ENCODE assay signal across 21 cellular contexts in the genomic region with DNA sequence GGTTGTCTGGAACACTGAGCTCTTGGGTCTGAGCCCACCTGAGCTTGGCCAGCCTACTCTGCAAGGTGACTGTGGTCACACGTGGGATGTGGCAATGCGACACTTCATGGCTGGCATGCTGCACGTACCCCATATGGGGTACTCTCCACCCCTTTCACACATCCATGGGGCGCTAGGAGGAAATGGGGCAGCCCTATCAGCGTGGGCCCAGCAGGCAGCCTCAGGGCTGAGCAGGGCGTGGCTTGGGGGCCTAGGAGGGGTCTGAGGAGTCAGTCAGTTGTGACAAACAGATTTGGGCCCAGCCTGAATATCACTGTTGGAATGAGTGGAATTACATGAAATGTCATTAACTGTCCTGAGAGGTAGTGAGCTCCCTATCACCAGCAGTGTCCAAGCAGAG.
"Had no signal": no experiment of that assay in that cellular context is flagged by ENCODE, and none has a peak within 500 bp of the region (broad histone marks: within the 10 kb centered on the region; RNA-seq: fewer than 3 reads in every experiment).

No MANE protein-coding gene starts in this region.

- H3K4me2 ChIP-seq: hepatocyte, smooth muscle cell had no signal

- H2AFZ ChIP-seq: hepatocyte had no signal

- DNase-seq: heart right ventricle; islet precursor cell; left ventricle myocardium inferior; naive thymus-derived CD8-positive, alpha-beta T cell; occipital lobe; ovary; sigmoid colon; stimulated activated CD4-positive, alpha-beta T cell treated with anti-CD3 and anti-CD28 coated beads, Interleukin-2, amount 100 ng/mL, for 24 hours; stimulated activated CD4-positive, alpha-beta T cell treated with anti-CD3 and anti-CD28 coated beads, Interleukin-4, amount 100 ng/mL, for 1 hour; stimulated activated naive B cell treated with anti-CD40 and anti-IgM and Interleukin-4, amounts not matched to agents 10 μg/mL and 1 μg/mL and 100 μg/mL, for 72 hours; stimulated activated naive CD8-positive, alpha-beta T cell treated with anti-CD3 and anti-CD28 coated beads, Interleukin-15, Interleukin-2, amounts not matched to agents 100 U/mL and 50 U/mL, for 24 hours; stomach; testis; thyroid gland; transverse colon; upper lobe of right lung had no signal

- H3K27ac ChIP-seq: heart right ventricle, hepatocyte, left ventricle myocardium inferior, neutrophil, ovary, right atrium auricular region, sigmoid colon, stomach, testis, thyroid gland, transverse colon, upper lobe of right lung had no signal

- ATAC-seq: heart right ventricle; naive thymus-derived CD8-positive, alpha-beta T cell; stimulated activated naive B cell treated with anti-CD40 and anti-IgM and Interleukin-4, amounts not matched to agents 10 μg/mL and 1 μg/mL and 100 μg/mL, for 72 hours; stimulated activated naive CD8-positive, alpha-beta T cell treated with anti-CD3 and anti-CD28 coated beads, Interleukin-15, Interleukin-2, amounts not matched to agents 100 U/mL and 50 U/mL, for 24 hours; upper lobe of right lung had no signal

- H3K9me3 ChIP-seq: heart right ventricle, left ventricle myocardium inferior, neutrophil, ovary, right atrium auricular region, sigmoid colon, stomach, testis, thyroid gland, transverse colon, upper lobe of right lung had no signal

- H3K4me3 ChIP-seq: heart right ventricle, hepatocyte, left ventricle myocardium inferior, lung, ovary, right atrium auricular region, sigmoid colon, smooth muscle cell, stomach, testis, thyroid gland, transverse colon, upper lobe of right lung had no signal

- H3K79me2 ChIP-seq: hepatocyte had no signal

- H3K27me3 ChIP-seq: hepatocyte, ovary, right atrium auricular region, testis, thyroid gland, transverse colon had no signal

- H3K4me1 ChIP-seq: heart right ventricle, left ventricle myocardium inferior, right atrium auricular region, stomach, testis, thyroid gland, transverse colon, upper lobe of right lung had no signal

- H3K36me3 ChIP-seq: heart right ventricle, left ventricle myocardium inferior, neutrophil, ovary, right atrium auricular region, sigmoid colon, stomach, thyroid gland, transverse colon, upper lobe of right lung had no signal
